1 cellular context compared by ENCODE assay signal in the genomic region with DNA sequence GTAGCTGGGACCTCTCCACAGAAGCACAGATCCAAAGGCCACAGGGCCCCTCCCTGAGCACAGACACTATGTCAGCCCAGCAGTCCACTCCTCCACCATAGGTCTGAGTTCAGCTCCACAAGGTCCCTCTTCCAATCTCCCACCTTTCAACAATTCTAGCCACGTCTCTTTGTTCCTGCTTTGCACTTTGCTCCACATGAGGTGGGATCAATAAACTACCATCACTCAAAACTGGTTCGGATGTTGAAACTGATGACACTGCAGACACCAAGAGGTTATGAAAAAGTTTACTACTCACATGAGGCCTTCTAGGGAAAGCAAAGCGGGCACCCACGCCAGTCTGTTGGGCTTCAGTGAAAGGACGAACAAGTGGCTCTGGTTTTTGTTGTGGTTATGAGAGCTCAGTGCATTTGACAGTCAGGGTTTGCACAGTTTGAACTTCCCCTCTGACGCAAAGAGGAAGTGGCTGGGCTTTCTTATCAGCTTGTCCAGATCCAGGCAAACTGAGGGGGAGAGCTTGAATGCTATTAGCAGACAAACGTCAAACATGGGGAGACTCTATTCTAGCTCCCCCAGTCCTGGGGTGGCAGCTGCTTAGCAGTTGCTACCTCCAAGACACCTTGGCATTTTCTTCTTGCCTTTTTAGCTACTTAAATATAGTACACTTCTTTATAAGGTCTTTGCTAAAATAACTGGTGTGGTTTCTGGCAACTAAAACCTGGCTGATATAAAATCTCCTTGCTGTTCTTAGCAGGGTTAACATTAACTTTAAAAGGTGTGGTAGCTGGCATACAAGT.
A peak's percentile ranks its signal among the peaks of the same experiment; 100 is the strongest.
TF ChIP-seq lines count a peak whose summit lies in the region.

No MANE protein-coding gene starts in this region.

TF ChIP-seq in K562, 482 proteins besides CTCF, POLR2A, EP300 and RAD21 (continued from another document and continues in another):
- TF ChIP-seq, protein P1, sequence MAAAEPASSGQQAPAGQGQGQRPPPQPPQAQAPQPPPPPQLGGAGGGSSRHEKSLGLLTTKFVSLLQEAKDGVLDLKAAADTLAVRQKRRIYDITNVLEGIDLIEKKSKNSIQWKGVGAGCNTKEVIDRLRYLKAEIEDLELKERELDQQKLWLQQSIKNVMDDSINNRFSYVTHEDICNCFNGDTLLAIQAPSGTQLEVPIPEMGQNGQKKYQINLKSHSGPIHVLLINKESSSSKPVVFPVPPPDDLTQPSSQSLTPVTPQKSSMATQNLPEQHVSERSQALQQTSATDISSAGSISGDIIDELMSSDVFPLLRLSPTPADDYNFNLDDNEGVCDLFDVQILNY (CRISPR knock-in tag; IDR thresholded peaks at IDR 0.05): 0 out of 2 replicates have a peak, but pooled peaks have one; percentile 51
- TF ChIP-seq NFIX (CRISPR knock-in tag; IDR thresholded peaks at IDR 0.05; ENCODE audit: low read depth) (no peak), ZNF584 (CRISPR knock-in tag; IDR thresholded peaks at IDR 0.05; ENCODE audit: low read depth) (peak; percentile 89), TBP (optimal IDR thresholded peaks at IDR 0.05; ENCODE audit: low read depth, low read length) (peak; percentile 95), U2AF1 (optimal IDR thresholded peaks at IDR 0.05; ENCODE audit: low read depth, low read length) (no peak), RAD51 (IDR thresholded peaks at IDR 0.05; ENCODE audit: borderline replicate concordance, low read depth) (peak; percentile 54; the same call in 1 of the 2 replicates), ARHGAP35 (IDR thresholded peaks at IDR 0.05; ENCODE audit: partially characterized antibody) (peak; percentile 24), ZNF253 (CRISPR knock-in tag; conservative IDR thresholded peaks at IDR 0.05) (no peak), ZNF780A (CRISPR knock-in tag; IDR thresholded peaks at IDR 0.05) (no peak), DACH1 (IDR thresholded peaks at IDR 0.05; ENCODE audit: partially characterized antibody) (peak; percentile 90), RBM34 (IDR thresholded peaks at IDR 0.05; ENCODE audit: borderline replicate concordance, insufficient read depth, low read length) (no peak), MTA2 (IDR thresholded peaks at IDR 0.05; ENCODE audit: low read depth) (peak; percentile 97), ZKSCAN3 (CRISPR knock-in tag; IDR thresholded peaks at IDR 0.05) (no peak), TSC22D4 (tag; IDR thresholded peaks at IDR 0.05) (no peak), HNRNPH1 (optimal IDR thresholded peaks at IDR 0.05; ENCODE audit: low read depth, low read length) (no peak), ZNF263 (CRISPR knock-in tag; IDR thresholded peaks at IDR 0.05; ENCODE audit: borderline replicate concordance) (peak; percentile 62; the same call in 1 of the 2 replicates), ZNF695 (CRISPR knock-in tag; IDR thresholded peaks at IDR 0.05) (0 out of 2 replicates have a peak, but pooled peaks have one; percentile 56), FOXK1 (CRISPR knock-in tag; IDR thresholded peaks at IDR 0.05; ENCODE audit: borderline replicate concordance) (no peak), CSDE1 (IDR thresholded peaks at IDR 0.05) (0 out of 4 replicates have a peak, but pooled peaks of 1 of the 2 experiments have one; percentile 47), ZNF75A (CRISPR knock-in tag; IDR thresholded peaks at IDR 0.05) (0 out of 2 replicates have a peak, but pooled peaks have one; percentile 55), KLF13 (tag; IDR thresholded peaks at IDR 0.05; ENCODE audit: borderline replicate concordance, low read depth) (no peak), ZKSCAN1 (IDR thresholded peaks at IDR 0.05; ENCODE audit: low read depth, low read length) (peak; percentile 57; the same call in 1 of the 2 replicates), HMG20A (CRISPR knock-in tag; conservative IDR thresholded peaks at IDR 0.05) (no peak), NELFE (IDR thresholded peaks at IDR 0.05; ENCODE audit: insufficient read depth, insufficient read length) (no peak), MED1 (CRISPR knock-in tag; IDR thresholded peaks at IDR 0.05; ENCODE audit: borderline replicate concordance) (no peak)
- TF ChIP-seq, protein P2, sequence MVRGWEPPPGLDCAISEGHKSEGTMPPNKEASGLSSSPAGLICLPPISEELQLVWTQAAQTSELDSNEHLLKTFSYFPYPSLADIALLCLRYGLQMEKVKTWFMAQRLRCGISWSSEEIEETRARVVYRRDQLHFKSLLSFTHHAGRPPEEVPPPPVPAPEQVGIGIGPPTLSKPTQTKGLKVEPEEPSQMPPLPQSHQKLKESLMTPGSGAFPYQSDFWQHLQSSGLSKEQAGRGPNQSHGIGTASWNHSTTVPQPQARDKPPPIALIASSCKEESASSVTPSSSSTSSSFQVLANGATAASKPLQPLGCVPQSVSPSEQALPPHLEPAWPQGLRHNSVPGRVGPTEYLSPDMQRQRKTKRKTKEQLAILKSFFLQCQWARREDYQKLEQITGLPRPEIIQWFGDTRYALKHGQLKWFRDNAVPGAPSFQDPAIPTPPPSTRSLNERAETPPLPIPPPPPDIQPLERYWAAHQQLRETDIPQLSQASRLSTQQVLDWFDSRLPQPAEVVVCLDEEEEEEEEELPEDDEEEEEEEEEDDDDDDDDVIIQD (CRISPR knock-in tag; IDR thresholded peaks at IDR 0.05): no peak
- TF ChIP-seq, protein P3, sequence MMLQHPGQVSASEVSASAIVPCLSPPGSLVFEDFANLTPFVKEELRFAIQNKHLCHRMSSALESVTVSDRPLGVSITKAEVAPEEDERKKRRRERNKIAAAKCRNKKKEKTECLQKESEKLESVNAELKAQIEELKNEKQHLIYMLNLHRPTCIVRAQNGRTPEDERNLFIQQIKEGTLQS (IDR thresholded peaks at IDR 0.05): peak; percentile 35
- TF ChIP-seq, protein P3 (CRISPR knock-in tag; conservative IDR thresholded peaks at IDR 0.05): peak; percentile 89; the same call in 1 of the 2 replicates
- TF ChIP-seq, protein P4, sequence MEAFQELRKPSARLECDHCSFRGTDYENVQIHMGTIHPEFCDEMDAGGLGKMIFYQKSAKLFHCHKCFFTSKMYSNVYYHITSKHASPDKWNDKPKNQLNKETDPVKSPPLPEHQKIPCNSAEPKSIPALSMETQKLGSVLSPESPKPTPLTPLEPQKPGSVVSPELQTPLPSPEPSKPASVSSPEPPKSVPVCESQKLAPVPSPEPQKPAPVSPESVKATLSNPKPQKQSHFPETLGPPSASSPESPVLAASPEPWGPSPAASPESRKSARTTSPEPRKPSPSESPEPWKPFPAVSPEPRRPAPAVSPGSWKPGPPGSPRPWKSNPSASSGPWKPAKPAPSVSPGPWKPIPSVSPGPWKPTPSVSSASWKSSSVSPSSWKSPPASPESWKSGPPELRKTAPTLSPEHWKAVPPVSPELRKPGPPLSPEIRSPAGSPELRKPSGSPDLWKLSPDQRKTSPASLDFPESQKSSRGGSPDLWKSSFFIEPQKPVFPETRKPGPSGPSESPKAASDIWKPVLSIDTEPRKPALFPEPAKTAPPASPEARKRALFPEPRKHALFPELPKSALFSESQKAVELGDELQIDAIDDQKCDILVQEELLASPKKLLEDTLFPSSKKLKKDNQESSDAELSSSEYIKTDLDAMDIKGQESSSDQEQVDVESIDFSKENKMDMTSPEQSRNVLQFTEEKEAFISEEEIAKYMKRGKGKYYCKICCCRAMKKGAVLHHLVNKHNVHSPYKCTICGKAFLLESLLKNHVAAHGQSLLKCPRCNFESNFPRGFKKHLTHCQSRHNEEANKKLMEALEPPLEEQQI (IDR thresholded peaks at IDR 0.05): peak; percentile 81
- TF ChIP-seq, protein P5, sequence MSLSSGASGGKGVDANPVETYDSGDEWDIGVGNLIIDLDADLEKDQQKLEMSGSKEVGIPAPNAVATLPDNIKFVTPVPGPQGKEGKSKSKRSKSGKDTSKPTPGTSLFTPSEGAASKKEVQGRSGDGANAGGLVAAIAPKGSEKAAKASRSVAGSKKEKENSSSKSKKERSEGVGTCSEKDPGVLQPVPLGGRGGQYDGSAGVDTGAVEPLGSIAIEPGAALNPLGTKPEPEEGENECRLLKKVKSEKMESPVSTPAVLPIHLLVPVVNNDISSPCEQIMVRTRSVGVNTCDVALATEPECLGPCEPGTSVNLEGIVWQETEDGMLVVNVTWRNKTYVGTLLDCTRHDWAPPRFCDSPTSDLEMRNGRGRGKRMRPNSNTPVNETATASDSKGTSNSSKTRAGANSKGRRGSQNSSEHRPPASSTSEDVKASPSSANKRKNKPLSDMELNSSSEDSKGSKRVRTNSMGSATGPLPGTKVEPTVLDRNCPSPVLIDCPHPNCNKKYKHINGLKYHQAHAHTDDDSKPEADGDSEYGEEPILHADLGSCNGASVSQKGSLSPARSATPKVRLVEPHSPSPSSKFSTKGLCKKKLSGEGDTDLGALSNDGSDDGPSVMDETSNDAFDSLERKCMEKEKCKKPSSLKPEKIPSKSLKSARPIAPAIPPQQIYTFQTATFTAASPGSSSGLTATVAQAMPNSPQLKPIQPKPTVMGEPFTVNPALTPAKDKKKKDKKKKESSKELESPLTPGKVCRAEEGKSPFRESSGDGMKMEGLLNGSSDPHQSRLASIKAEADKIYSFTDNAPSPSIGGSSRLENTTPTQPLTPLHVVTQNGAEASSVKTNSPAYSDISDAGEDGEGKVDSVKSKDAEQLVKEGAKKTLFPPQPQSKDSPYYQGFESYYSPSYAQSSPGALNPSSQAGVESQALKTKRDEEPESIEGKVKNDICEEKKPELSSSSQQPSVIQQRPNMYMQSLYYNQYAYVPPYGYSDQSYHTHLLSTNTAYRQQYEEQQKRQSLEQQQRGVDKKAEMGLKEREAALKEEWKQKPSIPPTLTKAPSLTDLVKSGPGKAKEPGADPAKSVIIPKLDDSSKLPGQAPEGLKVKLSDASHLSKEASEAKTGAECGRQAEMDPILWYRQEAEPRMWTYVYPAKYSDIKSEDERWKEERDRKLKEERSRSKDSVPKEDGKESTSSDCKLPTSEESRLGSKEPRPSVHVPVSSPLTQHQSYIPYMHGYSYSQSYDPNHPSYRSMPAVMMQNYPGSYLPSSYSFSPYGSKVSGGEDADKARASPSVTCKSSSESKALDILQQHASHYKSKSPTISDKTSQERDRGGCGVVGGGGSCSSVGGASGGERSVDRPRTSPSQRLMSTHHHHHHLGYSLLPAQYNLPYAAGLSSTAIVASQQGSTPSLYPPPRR (CRISPR knock-in tag; IDR thresholded peaks at IDR 0.05; ENCODE audit: borderline replicate concordance): peak; percentile 32; the same call in 1 of the 2 replicates
- TF ChIP-seq, protein P6, sequence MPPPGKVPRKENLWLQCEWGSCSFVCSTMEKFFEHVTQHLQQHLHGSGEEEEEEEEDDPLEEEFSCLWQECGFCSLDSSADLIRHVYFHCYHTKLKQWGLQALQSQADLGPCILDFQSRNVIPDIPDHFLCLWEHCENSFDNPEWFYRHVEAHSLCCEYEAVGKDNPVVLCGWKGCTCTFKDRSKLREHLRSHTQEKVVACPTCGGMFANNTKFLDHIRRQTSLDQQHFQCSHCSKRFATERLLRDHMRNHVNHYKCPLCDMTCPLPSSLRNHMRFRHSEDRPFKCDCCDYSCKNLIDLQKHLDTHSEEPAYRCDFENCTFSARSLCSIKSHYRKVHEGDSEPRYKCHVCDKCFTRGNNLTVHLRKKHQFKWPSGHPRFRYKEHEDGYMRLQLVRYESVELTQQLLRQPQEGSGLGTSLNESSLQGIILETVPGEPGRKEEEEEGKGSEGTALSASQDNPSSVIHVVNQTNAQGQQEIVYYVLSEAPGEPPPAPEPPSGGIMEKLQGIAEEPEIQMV (tag; conservative IDR thresholded peaks at IDR 0.05; ENCODE audit: low read depth): no peak
- TF ChIP-seq, protein P7, sequence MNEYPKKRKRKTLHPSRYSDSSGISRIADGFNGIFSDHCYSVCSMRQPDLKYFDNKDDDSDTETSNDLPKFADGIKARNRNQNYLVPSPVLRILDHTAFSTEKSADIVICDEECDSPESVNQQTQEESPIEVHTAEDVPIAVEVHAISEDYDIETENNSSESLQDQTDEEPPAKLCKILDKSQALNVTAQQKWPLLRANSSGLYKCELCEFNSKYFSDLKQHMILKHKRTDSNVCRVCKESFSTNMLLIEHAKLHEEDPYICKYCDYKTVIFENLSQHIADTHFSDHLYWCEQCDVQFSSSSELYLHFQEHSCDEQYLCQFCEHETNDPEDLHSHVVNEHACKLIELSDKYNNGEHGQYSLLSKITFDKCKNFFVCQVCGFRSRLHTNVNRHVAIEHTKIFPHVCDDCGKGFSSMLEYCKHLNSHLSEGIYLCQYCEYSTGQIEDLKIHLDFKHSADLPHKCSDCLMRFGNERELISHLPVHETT (CRISPR knock-in tag; conservative IDR thresholded peaks at IDR 0.05 in 1 of 2, IDR thresholded peaks at IDR 0.05 in 1 of 2): peak in 1 of 2 experiments; percentile 90; a peak in 2 of 4 replicates
- TF ChIP-seq, protein P8, sequence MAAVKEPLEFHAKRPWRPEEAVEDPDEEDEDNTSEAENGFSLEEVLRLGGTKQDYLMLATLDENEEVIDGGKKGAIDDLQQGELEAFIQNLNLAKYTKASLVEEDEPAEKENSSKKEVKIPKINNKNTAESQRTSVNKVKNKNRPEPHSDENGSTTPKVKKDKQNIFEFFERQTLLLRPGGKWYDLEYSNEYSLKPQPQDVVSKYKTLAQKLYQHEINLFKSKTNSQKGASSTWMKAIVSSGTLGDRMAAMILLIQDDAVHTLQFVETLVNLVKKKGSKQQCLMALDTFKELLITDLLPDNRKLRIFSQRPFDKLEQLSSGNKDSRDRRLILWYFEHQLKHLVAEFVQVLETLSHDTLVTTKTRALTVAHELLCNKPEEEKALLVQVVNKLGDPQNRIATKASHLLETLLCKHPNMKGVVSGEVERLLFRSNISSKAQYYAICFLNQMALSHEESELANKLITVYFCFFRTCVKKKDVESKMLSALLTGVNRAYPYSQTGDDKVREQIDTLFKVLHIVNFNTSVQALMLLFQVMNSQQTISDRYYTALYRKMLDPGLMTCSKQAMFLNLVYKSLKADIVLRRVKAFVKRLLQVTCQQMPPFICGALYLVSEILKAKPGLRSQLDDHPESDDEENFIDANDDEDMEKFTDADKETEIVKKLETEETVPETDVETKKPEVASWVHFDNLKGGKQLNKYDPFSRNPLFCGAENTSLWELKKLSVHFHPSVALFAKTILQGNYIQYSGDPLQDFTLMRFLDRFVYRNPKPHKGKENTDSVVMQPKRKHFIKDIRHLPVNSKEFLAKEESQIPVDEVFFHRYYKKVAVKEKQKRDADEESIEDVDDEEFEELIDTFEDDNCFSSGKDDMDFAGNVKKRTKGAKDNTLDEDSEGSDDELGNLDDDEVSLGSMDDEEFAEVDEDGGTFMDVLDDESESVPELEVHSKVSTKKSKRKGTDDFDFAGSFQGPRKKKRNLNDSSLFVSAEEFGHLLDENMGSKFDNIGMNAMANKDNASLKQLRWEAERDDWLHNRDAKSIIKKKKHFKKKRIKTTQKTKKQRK (IDR thresholded peaks at IDR 0.05; ENCODE audit: borderline replicate concordance, low read depth, low read length): no peak; the same call in 1 of the 2 replicates
- TF ChIP-seq, protein P9, sequence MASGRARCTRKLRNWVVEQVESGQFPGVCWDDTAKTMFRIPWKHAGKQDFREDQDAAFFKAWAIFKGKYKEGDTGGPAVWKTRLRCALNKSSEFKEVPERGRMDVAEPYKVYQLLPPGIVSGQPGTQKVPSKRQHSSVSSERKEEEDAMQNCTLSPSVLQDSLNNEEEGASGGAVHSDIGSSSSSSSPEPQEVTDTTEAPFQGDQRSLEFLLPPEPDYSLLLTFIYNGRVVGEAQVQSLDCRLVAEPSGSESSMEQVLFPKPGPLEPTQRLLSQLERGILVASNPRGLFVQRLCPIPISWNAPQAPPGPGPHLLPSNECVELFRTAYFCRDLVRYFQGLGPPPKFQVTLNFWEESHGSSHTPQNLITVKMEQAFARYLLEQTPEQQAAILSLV (tag; IDR thresholded peaks at IDR 0.05): no peak; the same call in 1 of the 2 replicates
